8 cellular contexts compared by ENCODE assay signal in the genomic region with DNA sequence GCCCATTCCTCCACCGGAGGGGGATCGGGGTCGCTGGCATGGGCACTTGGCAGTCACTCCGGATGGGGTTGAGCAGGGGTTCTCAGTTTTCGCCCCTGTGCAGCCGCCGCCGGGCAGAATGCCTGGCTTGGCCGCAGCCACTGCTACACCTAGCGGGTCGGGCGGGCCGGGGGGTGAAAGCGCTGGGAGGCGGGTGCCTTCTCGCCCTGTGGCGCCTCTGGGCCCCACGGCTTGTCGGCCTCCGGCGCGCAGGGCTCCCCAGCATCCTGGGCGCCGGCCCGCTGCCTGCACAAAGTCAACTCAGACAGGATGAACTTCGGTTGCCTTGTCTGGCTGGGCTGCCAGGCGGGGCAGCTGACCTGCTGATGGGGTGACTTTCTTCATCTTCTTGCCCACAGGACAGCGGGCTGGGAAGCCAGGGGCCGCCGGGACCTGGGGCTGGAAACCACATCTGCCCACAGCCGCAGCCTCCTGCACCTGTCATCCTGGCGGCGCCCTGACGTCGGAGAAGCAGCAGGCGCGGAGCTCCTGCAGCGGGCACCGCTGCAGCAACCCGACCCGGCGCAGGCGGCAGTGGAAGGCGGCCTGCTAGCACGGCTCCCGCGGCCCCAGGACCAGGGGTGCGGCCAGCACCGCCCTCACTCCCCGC. TPM values are rescaled to one million over a fixed set of nuclear protein-coding genes. Genes with fewer than 3 reads are reported as not detected.
A peak's percentile ranks its signal among the peaks of the same experiment; 100 is the strongest.
DNase-seq lines count a peak whose midpoint lies in the region; ATAC-seq, FAIRE-seq and TF ChIP-seq lines count a peak whose summit lies in the region.

No MANE protein-coding gene starts in this region.

- H4K20me1 ChIP-seq in SK-N-SH (ENCODE audit: insufficient read depth), result no peaks in the 10 kb centered on the region

- H3K9me2 ChIP-seq in SK-N-SH, result no peaks in the 10 kb centered on the region

- no peak for TF ChIP-seq CTCF in SK-N-SH (IDR thresholded peaks at IDR 0.05)

- H3K4me1 ChIP-seq in ES-I3 (ENCODE audit: insufficient read depth, low read length) (no peaks in the 10 kb centered on the region), SK-N-SH (ENCODE audit: control insufficient read depth in 1 of 2, insufficient read depth in 2 of 2, low read depth in 1 of 2, low read length in 1 of 2) (peaks cover 0 to 3% of the 10 kb centered on the region in 2 experiments; a peak in 3 of 4 replicates)

- DNase-seq in SK-N-SH (peak; percentile 67), astrocyte of the hippocampus (ENCODE audit: low read depth, low spot score) (peak; percentile 66), left kidney (ENCODE audit: low read depth, low spot score) (peak; percentile 81), HTR-8/SVneo (ENCODE audit: insufficient read length, low spot score) (no peak)
- peak in 2 of 3 donors; percentile 13 to 35 for DNase-seq in stimulated activated CD4-positive, alpha-beta T cell treated with anti-CD3 and anti-CD28 coated beads, TNF-alpha, amount 100 ng/mL, for 1 hour (ENCODE audit: low read depth in 3 of 3, low spot score in 1 of 3)

- FAIRE-seq in HTR-8/SVneo (lab: Jason Lieb, UNC), result no peak

- POLR2A ChIA-PET in SK-N-SH (lab: Yijun Ruan, JAX), result interaction anchor here (1.1 kb wide), 1 partner anchor 199 kb away, joined by 3 read pairs; no protein-coding TSS in a partner anchor

- H2AFZ ChIP-seq in SK-N-SH (ENCODE audit: low read depth), result 0 out of 2 replicates have a peak overlapping the region, but pooled peaks have one; percentile 74

- ATAC-seq in HG02798 (IDR thresholded peaks at IDR 0.05; ENCODE audit: poor library complexity, unreplicated experiment), result peak; percentile 39
- no peak for ATAC-seq in HG03521 (IDR thresholded peaks at IDR 0.05; ENCODE audit: unreplicated experiment)

- H3K27ac ChIP-seq in SK-N-SH (ENCODE audit: low read depth in 2 of 2, low read length in 1 of 2), result peak overlapping the region in 1 of 2 experiments; percentile 72; a peak in 1 of 4 replicates

- no peaks in the 10 kb centered on the region for H3K36me3 ChIP-seq in ES-I3 (ENCODE audit: insufficient read depth, low read length)
- H3K36me3 ChIP-seq in SK-N-SH (replicated peaks in 1 of 2; ENCODE audit: control insufficient read depth in 1 of 2, insufficient read depth in 2 of 2, low read length in 1 of 2), result no peaks in the 10 kb centered on the region

- H3K4me2 ChIP-seq in SK-N-SH, result peak overlapping the region; percentile 87

- H3K9ac ChIP-seq in ES-I3 (ENCODE audit: low read depth, low read length) (peak overlapping the region; percentile 87; the same call in 1 of the 2 replicates), SK-N-SH (no peak overlapping the region)

- H3K79me2 ChIP-seq in SK-N-SH (ENCODE audit: insufficient read depth), result no peaks in the 10 kb centered on the region

- 3% methylated on average over 6 of the region's 50 CpGs for WGBS in SK-N-SH (ENCODE audit: low lambda C conversion rate)

- CTCF ChIA-PET in SK-N-SH (lab: Yijun Ruan, JAX), result interaction anchor here (0.9 to 3.9 kb wide), 8 partner anchors 10 to 204 kb away, joined by 3 to 22 read pairs (median 4); no protein-coding TSS in a partner anchor

- peak overlapping the region; percentile 9 to 54 for H3K4me3 ChIP-seq in SK-N-SH (ENCODE audit: low read depth in 2 of 2, low read length in 1 of 2)

- peaks cover 2% of the 10 kb centered on the region; the same call in 1 of the 2 replicates for H3K9me3 ChIP-seq in ES-I3 (ENCODE audit: control insufficient read depth, insufficient read depth, low read length)
- no peaks in the 10 kb centered on the region for H3K9me3 ChIP-seq in SK-N-SH

- no peaks in the 10 kb centered on the region for H3F3A ChIP-seq in SK-N-SH (replicated peaks; ENCODE audit: insufficient read depth)

- H3K27me3 ChIP-seq in SK-N-SH (ENCODE audit: insufficient read depth), result peaks cover 36% of the 10 kb centered on the region

- TF ChIP-seq RAD21 in SK-N-SH (IDR thresholded peaks at IDR 0.05; ENCODE audit: low read length), result no peak

- no peak for TF ChIP-seq EP300 in SK-N-SH (IDR thresholded peaks at IDR 0.05; ENCODE audit: borderline replicate concordance in 1 of 2, low read depth in 1 of 2, low read length in 1 of 2)

TF ChIP-seq in SK-N-SH, 30 proteins besides CTCF, POLR2A, EP300 and RAD21:
- no peak for TF ChIP-seq FOXJ3 (CRISPR knock-in tag; IDR thresholded peaks at IDR 0.05)
- TF ChIP-seq NRF1 (IDR thresholded peaks at IDR 0.05; ENCODE audit: low read depth, low read length), result no peak
- TF ChIP-seq, protein P1, sequence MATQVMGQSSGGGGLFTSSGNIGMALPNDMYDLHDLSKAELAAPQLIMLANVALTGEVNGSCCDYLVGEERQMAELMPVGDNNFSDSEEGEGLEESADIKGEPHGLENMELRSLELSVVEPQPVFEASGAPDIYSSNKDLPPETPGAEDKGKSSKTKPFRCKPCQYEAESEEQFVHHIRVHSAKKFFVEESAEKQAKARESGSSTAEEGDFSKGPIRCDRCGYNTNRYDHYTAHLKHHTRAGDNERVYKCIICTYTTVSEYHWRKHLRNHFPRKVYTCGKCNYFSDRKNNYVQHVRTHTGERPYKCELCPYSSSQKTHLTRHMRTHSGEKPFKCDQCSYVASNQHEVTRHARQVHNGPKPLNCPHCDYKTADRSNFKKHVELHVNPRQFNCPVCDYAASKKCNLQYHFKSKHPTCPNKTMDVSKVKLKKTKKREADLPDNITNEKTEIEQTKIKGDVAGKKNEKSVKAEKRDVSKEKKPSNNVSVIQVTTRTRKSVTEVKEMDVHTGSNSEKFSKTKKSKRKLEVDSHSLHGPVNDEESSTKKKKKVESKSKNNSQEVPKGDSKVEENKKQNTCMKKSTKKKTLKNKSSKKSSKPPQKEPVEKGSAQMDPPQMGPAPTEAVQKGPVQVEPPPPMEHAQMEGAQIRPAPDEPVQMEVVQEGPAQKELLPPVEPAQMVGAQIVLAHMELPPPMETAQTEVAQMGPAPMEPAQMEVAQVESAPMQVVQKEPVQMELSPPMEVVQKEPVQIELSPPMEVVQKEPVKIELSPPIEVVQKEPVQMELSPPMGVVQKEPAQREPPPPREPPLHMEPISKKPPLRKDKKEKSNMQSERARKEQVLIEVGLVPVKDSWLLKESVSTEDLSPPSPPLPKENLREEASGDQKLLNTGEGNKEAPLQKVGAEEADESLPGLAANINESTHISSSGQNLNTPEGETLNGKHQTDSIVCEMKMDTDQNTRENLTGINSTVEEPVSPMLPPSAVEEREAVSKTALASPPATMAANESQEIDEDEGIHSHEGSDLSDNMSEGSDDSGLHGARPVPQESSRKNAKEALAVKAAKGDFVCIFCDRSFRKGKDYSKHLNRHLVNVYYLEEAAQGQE (IDR thresholded peaks at IDR 0.05; ENCODE audit: low read depth, low read length), result no peak
- TF ChIP-seq, protein P2, sequence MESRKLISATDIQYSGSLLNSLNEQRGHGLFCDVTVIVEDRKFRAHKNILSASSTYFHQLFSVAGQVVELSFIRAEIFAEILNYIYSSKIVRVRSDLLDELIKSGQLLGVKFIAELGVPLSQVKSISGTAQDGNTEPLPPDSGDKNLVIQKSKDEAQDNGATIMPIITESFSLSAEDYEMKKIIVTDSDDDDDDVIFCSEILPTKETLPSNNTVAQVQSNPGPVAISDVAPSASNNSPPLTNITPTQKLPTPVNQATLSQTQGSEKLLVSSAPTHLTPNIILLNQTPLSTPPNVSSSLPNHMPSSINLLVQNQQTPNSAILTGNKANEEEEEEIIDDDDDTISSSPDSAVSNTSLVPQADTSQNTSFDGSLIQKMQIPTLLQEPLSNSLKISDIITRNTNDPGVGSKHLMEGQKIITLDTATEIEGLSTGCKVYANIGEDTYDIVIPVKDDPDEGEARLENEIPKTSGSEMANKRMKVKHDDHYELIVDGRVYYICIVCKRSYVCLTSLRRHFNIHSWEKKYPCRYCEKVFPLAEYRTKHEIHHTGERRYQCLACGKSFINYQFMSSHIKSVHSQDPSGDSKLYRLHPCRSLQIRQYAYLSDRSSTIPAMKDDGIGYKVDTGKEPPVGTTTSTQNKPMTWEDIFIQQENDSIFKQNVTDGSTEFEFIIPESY (IDR thresholded peaks at IDR 0.05; ENCODE audit: borderline replicate concordance, low read depth), result no peak
- TF ChIP-seq, protein P3, sequence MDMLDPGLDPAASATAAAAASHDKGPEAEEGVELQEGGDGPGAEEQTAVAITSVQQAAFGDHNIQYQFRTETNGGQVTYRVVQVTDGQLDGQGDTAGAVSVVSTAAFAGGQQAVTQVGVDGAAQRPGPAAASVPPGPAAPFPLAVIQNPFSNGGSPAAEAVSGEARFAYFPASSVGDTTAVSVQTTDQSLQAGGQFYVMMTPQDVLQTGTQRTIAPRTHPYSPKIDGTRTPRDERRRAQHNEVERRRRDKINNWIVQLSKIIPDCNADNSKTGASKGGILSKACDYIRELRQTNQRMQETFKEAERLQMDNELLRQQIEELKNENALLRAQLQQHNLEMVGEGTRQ (IDR thresholded peaks at IDR 0.05; ENCODE audit: borderline replicate concordance, low read depth, low read length), result no peak
- TF ChIP-seq MXI1 (IDR thresholded peaks at IDR 0.05; ENCODE audit: low read depth, low read length), result no peak
- no peak for TF ChIP-seq SIN3A (IDR thresholded peaks at IDR 0.05; ENCODE audit: borderline replicate concordance, low read depth, low read length)
- no peak for TF ChIP-seq NFIC (IDR thresholded peaks at IDR 0.05; ENCODE audit: borderline replicate concordance)
- no peak for TF ChIP-seq YY1 (IDR thresholded peaks at IDR 0.05; ENCODE audit: low read depth)
- no peak for TF ChIP-seq RCOR1 (IDR thresholded peaks at IDR 0.05; ENCODE audit: low read length)
- TF ChIP-seq JUND (IDR thresholded peaks at IDR 0.05), result no peak
- TF ChIP-seq RXRA (IDR thresholded peaks at IDR 0.05; ENCODE audit: borderline replicate concordance, low read depth), result no peak
- TF ChIP-seq TCF12 (IDR thresholded peaks at IDR 0.05), result no peak
- TF ChIP-seq, protein P4, sequence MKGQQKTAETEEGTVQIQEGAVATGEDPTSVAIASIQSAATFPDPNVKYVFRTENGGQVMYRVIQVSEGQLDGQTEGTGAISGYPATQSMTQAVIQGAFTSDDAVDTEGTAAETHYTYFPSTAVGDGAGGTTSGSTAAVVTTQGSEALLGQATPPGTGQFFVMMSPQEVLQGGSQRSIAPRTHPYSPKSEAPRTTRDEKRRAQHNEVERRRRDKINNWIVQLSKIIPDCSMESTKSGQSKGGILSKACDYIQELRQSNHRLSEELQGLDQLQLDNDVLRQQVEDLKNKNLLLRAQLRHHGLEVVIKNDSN (IDR thresholded peaks at IDR 0.05; ENCODE audit: borderline replicate concordance, low read depth), result no peak
- TF ChIP-seq CHD2 (IDR thresholded peaks at IDR 0.05; ENCODE audit: low read length, partially characterized antibody), result no peak
- TF ChIP-seq, protein P5, sequence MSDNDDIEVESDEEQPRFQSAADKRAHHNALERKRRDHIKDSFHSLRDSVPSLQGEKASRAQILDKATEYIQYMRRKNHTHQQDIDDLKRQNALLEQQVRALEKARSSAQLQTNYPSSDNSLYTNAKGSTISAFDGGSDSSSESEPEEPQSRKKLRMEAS (IDR thresholded peaks at IDR 0.05; ENCODE audit: low read depth), result no peak

RNA-seq across cellular contexts. Expression of a gene that starts 1.2 kb away (rescaled TPM):
- polyA plus RNA-seq in SK-N-SH (2012; rRNA removed), result 0.02 and 0.08 TPM in 2 replicates
- polyA plus RNA-seq in SK-N-SH (2012; cell fraction: cytosol; rRNA removed), result 0.08 and 0.13 TPM in 2 replicates
- 0.21 and 1.7 TPM in 2 replicates for polyA plus RNA-seq in SK-N-SH (2012; cell fraction: nucleus; rRNA removed)
